Comparison of ENCODE assay signal across 8 cellular contexts in the genomic region with DNA sequence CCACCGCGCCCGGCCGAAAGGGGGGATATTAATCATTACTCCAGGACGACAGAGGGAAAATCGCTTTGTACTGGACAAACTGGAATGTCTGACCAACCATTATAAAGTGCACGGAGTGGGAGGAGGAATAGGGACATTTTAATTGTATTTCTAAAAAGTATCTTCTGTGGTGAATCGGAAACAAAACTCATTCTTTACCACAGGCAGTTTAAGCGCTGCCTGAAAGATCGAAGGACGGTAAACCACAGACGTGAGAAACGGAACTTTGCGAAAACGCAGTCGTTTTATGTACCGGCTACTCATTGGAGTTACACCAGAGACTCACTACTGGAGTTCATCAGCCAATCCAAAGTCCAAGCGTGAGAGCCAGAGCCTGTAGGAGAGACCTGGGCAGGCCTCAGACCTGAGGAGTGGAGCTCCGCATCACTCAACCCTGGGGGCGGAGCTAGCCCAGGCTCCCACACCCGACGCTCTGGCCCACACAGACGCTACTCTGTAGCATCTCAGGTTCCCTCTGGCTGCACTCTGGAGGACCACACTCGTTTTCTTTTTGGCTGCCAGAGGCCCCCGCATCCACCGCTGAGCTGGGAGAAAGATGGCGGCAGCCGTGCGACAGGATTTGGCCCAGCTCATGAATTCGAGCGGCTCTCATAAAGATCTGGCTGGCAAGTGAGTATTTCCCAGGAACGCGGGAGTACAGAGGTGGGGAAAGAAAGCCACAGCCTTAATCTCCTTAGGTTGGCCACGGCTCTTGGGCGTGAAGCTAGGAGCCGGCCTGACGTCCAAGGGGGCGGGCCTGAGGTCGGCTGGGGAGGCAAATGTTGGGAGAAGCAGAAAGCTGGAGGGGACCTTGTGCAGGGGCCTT. TPM values are rescaled to one million over a fixed set of nuclear protein-coding genes. Genes with fewer than 3 reads are reported as not detected.
A peak's percentile ranks its signal among the peaks of the same experiment; 100 is the strongest.
DNase-seq lines count a peak whose midpoint lies in the region; ATAC-seq and TF ChIP-seq lines count a peak whose summit lies in the region.

A gene (plus strand): TSS at position 554 of the 865 bp plus-strand sequence. CDS start 42 bp downstream, at position 596.

- DNase-seq in AG04450 (ENCODE audit: low read depth, low spot score) (peak; percentile 99), NCI-H2227 (lab: John Stamatoyannopoulos, UW; ENCODE audit: unreplicated experiment) (peak; percentile 98), WERI-Rb-1 (peak; percentile 97), mammary epithelial cell (peak; percentile 100)

- peak within 1 kb of the TSS; percentile 92 for H3K27ac ChIP-seq in AG04450 (ENCODE audit: low read depth, low read length)
- peak within 1 kb of the TSS; percentile 87 for H3K27ac ChIP-seq in WERI-Rb-1
- peak within 1 kb of the TSS; percentile 83 for H3K27ac ChIP-seq in mammary epithelial cell (ENCODE audit: insufficient read depth, low read depth, low read length)
- peak within 1 kb of the TSS; percentile 89 for H3K27ac ChIP-seq in skeletal muscle tissue (ENCODE audit: low read depth, low read length)

- no peaks in the 10 kb centered on the region for H3K9me3 ChIP-seq in AG04450 (ENCODE audit: control insufficient read depth, insufficient read depth, low read length)
- no peaks in the 10 kb centered on the region for H3K9me3 ChIP-seq in WERI-Rb-1 (ENCODE audit: severe bottlenecking)
- no peaks in the 10 kb centered on the region for H3K9me3 ChIP-seq in mammary epithelial cell (replicated peaks; ENCODE audit: insufficient read depth, low read length)
- no peaks in the 10 kb centered on the region for H3K9me3 ChIP-seq in iPS-18c (ENCODE audit: control insufficient read depth, insufficient read depth, low read length)
- H3K9me3 ChIP-seq in skeletal muscle tissue (ENCODE audit: control insufficient read depth in 3 of 3, low read length in 3 of 3) = no peaks in the 10 kb centered on the region

- POLR2A ChIA-PET in AG04450 (lab: Yijun Ruan, JAX) = interaction anchor here (0.5 to 1.3 kb wide), 20 partner anchors 10 to 675 kb away, joined by 3 to 33 read pairs (median 4); a partner anchor contains a TSS

- no peaks in the 10 kb centered on the region for H4K20me1 ChIP-seq in mammary epithelial cell (ENCODE audit: insufficient read depth, low read length)

- in situ Hi-C loops in mammary epithelial cell (cut with MboI; ENCODE audit: low sequenced_read_pairs in 2 of 2) = no loop called here

- intact Hi-C loops in mammary epithelial cell (cut with micrococcal nuclease) = loop anchor here (1.0 kb wide), 3 partner anchors 22 to 225 kb away; a partner anchor contains a TSS

- H3K36me3 ChIP-seq in WERI-Rb-1 (no peaks in the 10 kb centered on the region), mammary epithelial cell (ENCODE audit: insufficient read depth, low read length) (no peaks in the 10 kb centered on the region), skeletal muscle tissue (ENCODE audit: control insufficient read depth in 3 of 3, insufficient read depth in 3 of 3, low read length in 3 of 3) (no peaks in the 10 kb centered on the region)

- H3K79me2 ChIP-seq in mammary epithelial cell (ENCODE audit: insufficient read depth, low read length) = peaks cover 48% of the 10 kb centered on the region

- peak within 1 kb of the TSS; percentile 96 for H2AFZ ChIP-seq in mammary epithelial cell (ENCODE audit: low read depth, low read length)

- peak; percentile 59 for TF ChIP-seq CTCF in AG04450 (IDR thresholded peaks at IDR 0.05; ENCODE audit: low read depth, low read length)
- TF ChIP-seq CTCF in WERI-Rb-1 (IDR thresholded peaks at IDR 0.05; ENCODE audit: low read depth, low read length) = no peak
- peak; percentile 8 to 53 for TF ChIP-seq CTCF in mammary epithelial cell (conservative IDR thresholded peaks at IDR 0.05 in 1 of 2, IDR thresholded peaks at IDR 0.05 in 1 of 2; ENCODE audit: extremely low read depth in 1 of 2, insufficient read depth in 1 of 2, low read depth in 1 of 2, low read length in 2 of 2)

- dilution Hi-C loops in mammary epithelial cell (cut with HindIII; ENCODE audit: low sequenced_read_pairs) = no loop called here

- CTCF ChIA-PET in AG04450 (lab: Charles Lee) (interaction anchor here (0.5 to 1.4 kb wide), 25 partner anchors 10 to 727 kb away, joined by 3 to 8 read pairs (median 4); a partner anchor contains a TSS), mammary epithelial cell (lab: Charles Lee; ENCODE audit: low non-redundant PET) (interaction anchor here (0.7 kb wide), 1 partner anchor 22 kb away, joined by 12 read pairs; no protein-coding TSS in a partner anchor)

- under 1% methylated on average over 27 of the region's 39 CpGs for WGBS in mammary epithelial cell (ENCODE audit: low coverage, missing lambda C conversion rate)

- BruUV-seq in mammary epithelial cell (replicated peaks; lab: Mats Ljungman, UMichigan) = no TSS peak

- H3K4me3 ChIP-seq in AG04450 (ENCODE audit: low read depth, low read length) (peak within 1 kb of the TSS; percentile 90), WERI-Rb-1 (ENCODE audit: low read depth, low read length) (peak within 1 kb of the TSS; percentile 71), mammary epithelial cell (replicated peaks in 1 of 3; ENCODE audit: insufficient read depth in 1 of 3, low read depth in 2 of 3, low read length in 3 of 3) (peak within 1 kb of the TSS; percentile 71 to 83 (median 77)), iPS-18c (ENCODE audit: insufficient read depth, low read depth, low read length) (peak within 1 kb of the TSS; percentile 73), skeletal muscle tissue (ENCODE audit: low read length in 3 of 3) (peak within 1 kb of the TSS; percentile 89 to 97 (median 95))

- H3K4me1 ChIP-seq in mammary epithelial cell (ENCODE audit: insufficient read depth, low read length) (peaks cover 10% of the 10 kb centered on the region), skeletal muscle tissue (ENCODE audit: control insufficient read depth in 3 of 3, insufficient read depth in 3 of 3, low read length in 3 of 3) (peaks cover 16 to 26% (median 24%) of the 10 kb centered on the region in 3 donors)

- H3K9ac ChIP-seq in mammary epithelial cell (ENCODE audit: insufficient read depth, low read length) (peak within 1 kb of the TSS; percentile 81), skeletal muscle tissue (ENCODE audit: low read depth in 1 of 3, low read length in 3 of 3) (peak within 1 kb of the TSS; percentile 95 to 98 (median 95))

- ATAC-seq in GM18907 (IDR thresholded peaks at IDR 0.05; ENCODE audit: unreplicated experiment) (peak; percentile 99), HG03159 (IDR thresholded peaks at IDR 0.05; ENCODE audit: unreplicated experiment) (peak; percentile 99)

- peak within 1 kb of the TSS; percentile 92 for H3K4me2 ChIP-seq in mammary epithelial cell (ENCODE audit: insufficient read depth, low read depth, low read length)

- H3K27me3 ChIP-seq in AG04450 (ENCODE audit: control insufficient read depth, insufficient read depth, low read length) = peaks cover 6% of the 10 kb centered on the region
- no peaks in the 10 kb centered on the region for H3K27me3 ChIP-seq in WERI-Rb-1 (ENCODE audit: insufficient read depth, low read depth, severe bottlenecking)
- H3K27me3 ChIP-seq in mammary epithelial cell (ENCODE audit: insufficient read depth, low read length) = no peaks in the 10 kb centered on the region
- no peaks in the 10 kb centered on the region for H3K27me3 ChIP-seq in skeletal muscle tissue (ENCODE audit: control insufficient read depth in 3 of 3, insufficient read depth in 3 of 3, low read length in 3 of 3)

RNA-seq across cellular contexts. Expression of the gene that starts here (rescaled TPM):
- polyA plus RNA-seq in AG04450 (2011; rRNA removed) (59.0 and 78.4 TPM in 2 replicates), mammary epithelial cell (36.4 TPM)
- polyA minus RNA-seq in AG04450 (2011; rRNA and poly(A)+ RNA removed) = 14.8 and 22.8 TPM in 2 replicates
- total RNA-seq in mammary epithelial cell (10 to 100 TPM; 34.1 to 69.5 TPM), skeletal muscle tissue (130 TPM)
- polyA minus RNA-seq in mammary epithelial cell = 4.9 TPM

Comparison
In these comparisons a context has a peak if more than half of its experiments do, and no peak if none do; other contexts are left out.
1. Peak in every context shown above with its lines: DNase-seq, ATAC-seq, H3K4me3 ChIP-seq and H3K27ac ChIP-seq.